Comparison of ENCODE assay signal across 28 cellular contexts in genomic region chr2:103525757-103526156, GRCh38.
"Had no signal": no experiment of that assay in that cellular context is flagged by ENCODE, and none has a peak within 500 bp of the region (broad histone marks: within the 10 kb centered on the region; RNA-seq: fewer than 3 reads in every experiment).

No MANE protein-coding gene starts in this region.

- H3K4me3 ChIP-seq: coronary artery, esophagus squamous epithelium, heart right ventricle, left lung, prostate gland, sigmoid colon, thoracic aorta, tibial nerve, upper lobe of left lung had no signal

- DNase-seq: dermis blood vessel endothelial cell; effector memory CD4-positive, alpha-beta T cell; erythroblast; esophagus squamous epithelium; foreskin melanocyte; glutamatergic neuron; heart right ventricle; hippocampal formation; left cardiac atrium; left lung; mesendoderm; midbrain; naive thymus-derived CD4-positive, alpha-beta T cell; nephron progenitor cell; occipital lobe; right cardiac atrium; sigmoid colon; stimulated activated CD4-positive, alpha-beta T cell treated with anti-CD3 and anti-CD28 coated beads, Interleukin-2, amount 100 ng/mL, for 24 hours; stimulated activated CD4-positive, alpha-beta T cell treated with anti-CD3 and anti-CD28 coated beads, Interleukin-4, amount 100 ng/mL, for 24 hours; stimulated activated naive CD8-positive, alpha-beta T cell treated with anti-CD3 and anti-CD28 coated beads, Interleukin-15, Interleukin-2, amounts not matched to agents 100 U/mL and 50 U/mL, for 24 hours; substantia nigra; upper lobe of left lung had no signal

- H3K27me3 Mint-ChIP-seq: naive thymus-derived CD4-positive, alpha-beta T cell; stimulated activated memory B cell treated with anti-CD40 and anti-IgM and Interleukin-4, amounts not matched to agents 10 μg/mL and 1 μg/mL and 100 μg/mL, for 72 hours had no signal

- H3K27me3 ChIP-seq: esophagus squamous epithelium, heart right ventricle, left lung, sigmoid colon, tibial nerve, upper lobe of left lung had no signal

- H3K4me3 Mint-ChIP-seq: naive thymus-derived CD4-positive, alpha-beta T cell; nephron progenitor cell; stimulated activated memory B cell treated with anti-CD40 and anti-IgM and Interleukin-4, amounts not matched to agents 10 μg/mL and 1 μg/mL and 100 μg/mL, for 72 hours had no signal

- H3K4me1 Mint-ChIP-seq: naive thymus-derived CD4-positive, alpha-beta T cell; nephron progenitor cell; stimulated activated memory B cell treated with anti-CD40 and anti-IgM and Interleukin-4, amounts not matched to agents 10 μg/mL and 1 μg/mL and 100 μg/mL, for 72 hours had no signal

- H3K27ac Mint-ChIP-seq: naive thymus-derived CD4-positive, alpha-beta T cell; nephron progenitor cell; stimulated activated memory B cell treated with anti-CD40 and anti-IgM and Interleukin-4, amounts not matched to agents 10 μg/mL and 1 μg/mL and 100 μg/mL, for 72 hours had no signal

- H3K27ac ChIP-seq: coronary artery, esophagus squamous epithelium, heart right ventricle, left lung, parathyroid adenoma, prostate gland, sigmoid colon, thoracic aorta, tibial nerve, upper lobe of left lung had no signal

- H3K9ac ChIP-seq: parathyroid adenoma had no signal

- H3K79me2 ChIP-seq: parathyroid adenoma had no signal

- H2AFZ ChIP-seq: parathyroid adenoma had no signal

- H3K36me3 Mint-ChIP-seq: naive thymus-derived CD4-positive, alpha-beta T cell; stimulated activated memory B cell treated with anti-CD40 and anti-IgM and Interleukin-4, amounts not matched to agents 10 μg/mL and 1 μg/mL and 100 μg/mL, for 72 hours had no signal

- H3K9me3 ChIP-seq: prostate gland, sigmoid colon, thoracic aorta had no signal

- H3K9me3 Mint-ChIP-seq: nephron progenitor cell had no signal

- H3K4me1 ChIP-seq: esophagus squamous epithelium, heart right ventricle, left lung, parathyroid adenoma, prostate gland, sigmoid colon, tibial nerve, upper lobe of left lung had no signal

- H3K36me3 ChIP-seq: esophagus squamous epithelium, heart right ventricle, left lung, prostate gland, sigmoid colon, thoracic aorta, tibial nerve, upper lobe of left lung had no signal
